ENCODE assay signal across 9 cellular contexts in genomic region chr11:117221775-117222517, GRCh38. TPM values are rescaled to one million over a fixed set of nuclear protein-coding genes. Genes with fewer than 3 reads are reported as not detected.
DNase-seq lines count a peak whose midpoint lies in the region; ATAC-seq and TF ChIP-seq lines count a peak whose summit lies in the region.
"Had no signal": no experiment of that assay in that cellular context is flagged by ENCODE, and none has a peak within 500 bp of the region (broad histone marks: within the 10 kb centered on the region; RNA-seq: fewer than 3 reads in every experiment).

No MANE protein-coding gene starts in this region.

- DNase-seq in DMS53 (lab: John Stamatoyannopoulos, UW) (peak; percentile 77), NCI-H510A (lab: John Stamatoyannopoulos, UW) (peak; percentile 60), prostate gland (ENCODE audit: low spot score) (peak; percentile 41), nucleus accumbens (lab: John Stamatoyannopoulos, UW) (no peak), cerebellar nuclear complex (lab: John Stamatoyannopoulos, UW) (no peak)
- no peak for DNase-seq in activated naive CD4-positive, alpha-beta T cell treated with anti-CD3 and anti-CD28 coated beads, Interleukin-2, amount 50 U/mL, for 16 hours
- DNase-seq: NCI-H1694 had no signal

- intact Hi-C loops in prostate gland (cut with DNase I): loop anchor here (2.0 to 5.0 kb wide), 2 partner anchors 23 to 340 kb away; partner anchors contain the start of gene TAGLN

- no peak overlapping the region for H3K4me3 ChIP-seq in prostate gland

- peak; percentile 38 for ATAC-seq in esophagus mucosa
- ATAC-seq in GM21367 (IDR thresholded peaks at IDR 0.05; ENCODE audit: unreplicated experiment): no peak

- no peak for TF ChIP-seq CTCF in prostate gland (IDR thresholded peaks at IDR 0.05)

- no peaks in the 10 kb centered on the region for H3K27me3 ChIP-seq in prostate gland (replicated peaks; ENCODE audit: insufficient read depth)

- H3K9me3 ChIP-seq in prostate gland: no peaks in the 10 kb centered on the region

- WGBS in prostate gland: 21% methylated on average over 7 of the region's 7 CpGs

- H3K36me3 ChIP-seq in prostate gland: peaks cover 5 to 6% of the 10 kb centered on the region in 2 donors

- H3K4me1 ChIP-seq in prostate gland (replicated peaks): peaks cover 6% of the 10 kb centered on the region

- no peak for TF ChIP-seq POLR2A in prostate gland (IDR thresholded peaks at IDR 0.05)

- H3K27ac ChIP-seq in prostate gland: peak overlapping the region; percentile 62 to 78

RNA-seq across cellular contexts. Expression of gene PCSK7, which starts 9.9 kb away (rescaled TPM):
- total RNA-seq in esophagus mucosa: 44.4 TPM
- 10 to 100 TPM; 38.5 to 45.7 TPM for total RNA-seq in prostate gland

RNA-seq across cellular contexts. Expression of gene RNF214, which starts 10.5 kb away (rescaled TPM):
- total RNA-seq in esophagus mucosa: 13.7 TPM
- total RNA-seq in prostate gland: 10 to 100 TPM in 1 of 2 donors, 1 to 10 TPM in 1; 9.4 to 24.8 TPM

RNA-seq across cellular contexts. Expression of gene TAGLN, which starts 22.8 kb away (rescaled TPM):
- total RNA-seq in esophagus mucosa (55.9 TPM), prostate gland (1,000 to 10,000 TPM; 2,153 to 2,440 TPM)

RNA-seq across cellular contexts. Expression of gene SIDT2, which starts 43.4 kb away (rescaled TPM):
- total RNA-seq in esophagus mucosa (9.8 TPM), prostate gland (100 to 1,000 TPM in 1 of 2 donors, 10 to 100 TPM in 1; 69.5 to 144 TPM)

Comparison
In these comparisons a context has a peak if more than half of its experiments do, and no peak if none do; other contexts are left out.
1. DNase-seq: peak in DMS53 (single experiment), NCI-H510A (single experiment) and prostate gland (single experiment); none in activated naive CD4-positive, alpha-beta T cell treated with anti-CD3 and anti-CD28 coated beads, Interleukin-2, amount 50 U/mL, for 16 hours (single experiment), nucleus accumbens (0 of 56) and cerebellar nuclear complex (0 of 2).
2. RNA of gene TAGLN, which starts 22.8 kb away (total RNA-seq): 2,153 to 2,440 TPM in prostate gland; 55.9 TPM in esophagus mucosa (single experiment); every median in the first group is over 10 times any median in the second.